In the genomic region with DNA sequence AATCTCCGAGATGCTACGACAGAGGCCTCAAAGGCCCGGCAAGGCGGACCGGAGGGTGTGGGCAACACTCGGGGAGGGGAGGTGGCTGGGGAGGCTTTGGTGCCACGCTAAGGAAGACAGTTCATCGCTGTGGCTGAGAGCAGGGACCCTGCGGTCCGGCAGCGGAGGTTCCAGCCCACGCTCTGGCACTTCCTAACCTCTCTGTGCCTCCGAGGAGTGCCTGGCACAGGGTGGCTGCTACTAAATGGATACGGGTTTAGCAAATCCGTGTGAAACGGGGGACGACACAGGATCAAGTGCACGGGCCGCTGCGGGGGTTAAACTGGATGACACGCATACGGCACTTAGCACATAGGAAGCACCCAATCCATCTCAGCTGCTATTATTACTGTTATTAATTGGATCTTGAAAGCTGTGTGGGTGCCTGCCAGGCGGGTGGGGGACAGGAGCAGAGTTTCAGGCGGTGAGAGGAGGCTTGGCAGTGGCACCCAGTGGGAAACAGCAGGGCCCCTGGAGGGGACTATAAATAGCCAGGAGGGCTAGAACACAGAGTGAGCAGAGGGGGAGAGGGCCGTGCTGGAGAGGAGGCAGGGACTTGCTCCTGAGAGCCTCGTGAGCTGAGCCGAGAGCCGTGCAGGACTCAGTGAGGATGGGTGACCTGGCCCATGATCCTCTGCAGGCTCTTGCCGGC, we compare ENCODE assay signal across 20 cellular contexts. TPM values are rescaled to one million over a fixed set of nuclear protein-coding genes. Genes with fewer than 3 reads are reported as not detected.
DNase-seq lines count a peak whose midpoint lies in the region; ATAC-seq and TF ChIP-seq lines count a peak whose summit lies in the region.
"Had no signal": no experiment of that assay in that cellular context is flagged by ENCODE, and none has a peak within 500 bp of the region (broad histone marks: within the 10 kb centered on the region; RNA-seq: fewer than 3 reads in every experiment).

No MANE protein-coding gene starts in this region.

- ATAC-seq in psoas muscle (peak in 3 of 4 donors; percentile 48 to 69 (median 67)), HG02884 (IDR thresholded peaks at IDR 0.05; ENCODE audit: unreplicated experiment) (no peak)

- peaks cover 9% of the 10 kb centered on the region for H3K4me1 Mint-ChIP-seq in Caco-2 (ENCODE audit: low read depth, unreplicated experiment)
- H3K4me1 Mint-ChIP-seq in HFFc6 (ENCODE audit: low read depth): peaks cover 12% of the 10 kb centered on the region

- no peak overlapping the region for H3K4me3 ChIP-seq in Caco-2 (ENCODE audit: low read depth, low read length)
- no peak overlapping the region for H3K4me3 ChIP-seq in WERI-Rb-1 (ENCODE audit: low read depth, low read length)
- no peak overlapping the region for H3K4me3 ChIP-seq in cardiac muscle cell
- no peak overlapping the region for H3K4me3 ChIP-seq in psoas muscle
- H3K4me3 ChIP-seq: spleen, suprapubic skin had no signal

- CTCF ChIA-PET in Caco-2 (lab: Charles Lee): no interaction called here

- H3K4me1 ChIP-seq in Caco-2 (peaks cover 4% of the 10 kb centered on the region; the same call in 1 of the 2 replicates), cardiac muscle cell (ENCODE audit: low read depth) (peaks cover 30% of the 10 kb centered on the region), psoas muscle (peaks cover 4% of the 10 kb centered on the region)

- H3K27me3 Mint-ChIP-seq in Caco-2 (ENCODE audit: insufficient read depth, unreplicated experiment) (no peaks in the 10 kb centered on the region), HFFc6 (ENCODE audit: insufficient read depth) (peaks cover 32% of the 10 kb centered on the region)
- H3K27me3 Mint-ChIP-seq: CD4-positive, alpha-beta T cell; naive B cell had no signal

- POLR2A ChIA-PET in Caco-2 (lab: Charles Lee): no interaction called here

- DNase-seq in Caco-2: no peak
- DNase-seq in WERI-Rb-1: peak; percentile 42
- peak in 1 of 2 donors; percentile 86 for DNase-seq in cardiac muscle cell (ENCODE audit: low read depth in 1 of 2, low spot score in 1 of 2)
- DNase-seq in psoas muscle: no peak
- no peak for DNase-seq in HFFc6
- no peak for DNase-seq in AG20443 (ENCODE audit: low spot score)
- no peak for DNase-seq in HK-2 (ENCODE audit: unreplicated experiment)
- DNase-seq: ACHN; activated CD4-positive, alpha-beta T cell treated with anti-CD3 and anti-CD28 coated beads for 48 hours; activated effector memory CD4-positive, alpha-beta T cell treated with anti-CD3 and anti-CD28 coated beads, Interleukin-2, amount 50 U/mL, for 16 hours; CD4-positive, alpha-beta T cell; effector CD8-positive, alpha-beta T cell; GF-D8; mammary epithelial cell; naive B cell; NCI-H446 treated with DMSO at 0.1 percent for 48 hours; spleen; SW 1271 had no signal

- peak overlapping the region; percentile 47 for H3K4me3 Mint-ChIP-seq in Caco-2 (ENCODE audit: unreplicated experiment)
- no peak overlapping the region for H3K4me3 Mint-ChIP-seq in HFFc6
- H3K4me3 Mint-ChIP-seq: CD4-positive, alpha-beta T cell had no signal

- intact Hi-C loops in Caco-2 (cut with micrococcal nuclease; ENCODE audit: unreplicated experiment): no loop called here
- intact Hi-C loops in psoas muscle (cut with DNase I): no loop called here

- H3K27ac Mint-ChIP-seq in Caco-2 (ENCODE audit: unreplicated experiment) (no peak overlapping the region), HFFc6 (no peak overlapping the region)
- H3K27ac Mint-ChIP-seq: CD4-positive, alpha-beta T cell had no signal

- TF ChIP-seq CTCF in Caco-2 (IDR thresholded peaks at IDR 0.05; ENCODE audit: insufficient read depth in 1 of 2, low read depth in 1 of 2, low read length in 1 of 2, severe bottlenecking in 1 of 2, unreplicated experiment in 1 of 2) (no peak), WERI-Rb-1 (IDR thresholded peaks at IDR 0.05; ENCODE audit: low read depth, low read length) (no peak), cardiac muscle cell (IDR thresholded peaks at IDR 0.05; ENCODE audit: low read depth, low read length) (no peak), psoas muscle (IDR thresholded peaks at IDR 0.05) (no peak), HFFc6 (IDR thresholded peaks at IDR 0.05) (no peak)

- WGBS in psoas muscle, 3 donors: 32 to 41% (median 40%) methylated on average over 29 of the region's 29 CpGs

- H3K9me3 Mint-ChIP-seq in Caco-2 (ENCODE audit: unreplicated experiment) (no peaks in the 10 kb centered on the region), HFFc6 (no peaks in the 10 kb centered on the region; the same call in 1 of the 2 replicates)
- H3K9me3 Mint-ChIP-seq: CD4-positive, alpha-beta T cell; naive B cell had no signal

- H3K27me3 ChIP-seq in Caco-2 (replicated peaks; ENCODE audit: control insufficient read depth, insufficient read depth, low read length) (no peaks in the 10 kb centered on the region), WERI-Rb-1 (ENCODE audit: insufficient read depth, low read depth, severe bottlenecking) (no peaks in the 10 kb centered on the region), cardiac muscle cell (no peaks in the 10 kb centered on the region), psoas muscle (ENCODE audit: insufficient read depth in 3 of 3, low read length in 2 of 3) (peaks cover 0 to 16% (median 6%) of the 10 kb centered on the region in 3 donors)
- H3K27me3 ChIP-seq: spleen, suprapubic skin had no signal

- H3K9me3 ChIP-seq in Caco-2: no peaks in the 10 kb centered on the region
- H3K9me3 ChIP-seq in WERI-Rb-1 (ENCODE audit: severe bottlenecking): no peaks in the 10 kb centered on the region
- H3K9me3 ChIP-seq in cardiac muscle cell (ENCODE audit: low read depth): no peaks in the 10 kb centered on the region
- no peaks in the 10 kb centered on the region for H3K9me3 ChIP-seq in psoas muscle
- H3K9me3 ChIP-seq: spleen, suprapubic skin had no signal

- no peaks in the 10 kb centered on the region for H3K36me3 ChIP-seq in Caco-2 (ENCODE audit: control insufficient read depth, insufficient read depth, low read length)
- H3K36me3 ChIP-seq in WERI-Rb-1: no peaks in the 10 kb centered on the region
- no peaks in the 10 kb centered on the region for H3K36me3 ChIP-seq in cardiac muscle cell
- H3K36me3 ChIP-seq in psoas muscle (ENCODE audit: insufficient read depth in 1 of 2, low read depth in 1 of 2): no peaks in the 10 kb centered on the region
- H3K36me3 ChIP-seq: suprapubic skin had no signal

- H3K36me3 Mint-ChIP-seq in Caco-2 (ENCODE audit: insufficient read depth, unreplicated experiment): peaks cover 8% of the 10 kb centered on the region
- no peaks in the 10 kb centered on the region for H3K36me3 Mint-ChIP-seq in HFFc6 (ENCODE audit: low read depth)
- H3K36me3 Mint-ChIP-seq: naive B cell had no signal

- H3K27ac ChIP-seq in WERI-Rb-1 (0 out of 2 replicates have a peak overlapping the region, but pooled peaks have one; percentile 18), cardiac muscle cell (peak overlapping the region; percentile 72), psoas muscle (no peak overlapping the region)
- H3K27ac ChIP-seq: spleen, suprapubic skin had no signal

- BruUV-seq in Caco-2 (replicated peaks; lab: Mats Ljungman, UMichigan): no TSS peak

RNA-seq across cellular contexts. Expression of a gene that starts 45.0 kb away (rescaled TPM):
- total RNA-seq in Caco-2 (2022): 71.3 and 78.3 TPM in 2 replicates
- total RNA-seq in cardiac muscle cell: 55.4 and 67.5 TPM in 2 replicates
- 23.5 and 36.1 TPM in 2 replicates for polyA plus RNA-seq in cardiac muscle cell
- 10 to 100 TPM in 3 of 4 donors, 1 to 10 TPM in 1; 9.8 to 25.4 (median 16.2) TPM for total RNA-seq in psoas muscle
- 1 to 10 TPM; 5.8 to 8.5 (median 8.1) TPM for polyA plus RNA-seq in psoas muscle
- 10 to 100 TPM; 49.3 to 58.4 (median 54.4) TPM for total RNA-seq in HFFc6 (2021; fragmentation: NEBNext Ultra II Directional; extraction: Animal tissue kit (Norgen Biotek cat#: 25700))
